Comparison of ENCODE assay signal across 16 cellular contexts in the genomic region with DNA sequence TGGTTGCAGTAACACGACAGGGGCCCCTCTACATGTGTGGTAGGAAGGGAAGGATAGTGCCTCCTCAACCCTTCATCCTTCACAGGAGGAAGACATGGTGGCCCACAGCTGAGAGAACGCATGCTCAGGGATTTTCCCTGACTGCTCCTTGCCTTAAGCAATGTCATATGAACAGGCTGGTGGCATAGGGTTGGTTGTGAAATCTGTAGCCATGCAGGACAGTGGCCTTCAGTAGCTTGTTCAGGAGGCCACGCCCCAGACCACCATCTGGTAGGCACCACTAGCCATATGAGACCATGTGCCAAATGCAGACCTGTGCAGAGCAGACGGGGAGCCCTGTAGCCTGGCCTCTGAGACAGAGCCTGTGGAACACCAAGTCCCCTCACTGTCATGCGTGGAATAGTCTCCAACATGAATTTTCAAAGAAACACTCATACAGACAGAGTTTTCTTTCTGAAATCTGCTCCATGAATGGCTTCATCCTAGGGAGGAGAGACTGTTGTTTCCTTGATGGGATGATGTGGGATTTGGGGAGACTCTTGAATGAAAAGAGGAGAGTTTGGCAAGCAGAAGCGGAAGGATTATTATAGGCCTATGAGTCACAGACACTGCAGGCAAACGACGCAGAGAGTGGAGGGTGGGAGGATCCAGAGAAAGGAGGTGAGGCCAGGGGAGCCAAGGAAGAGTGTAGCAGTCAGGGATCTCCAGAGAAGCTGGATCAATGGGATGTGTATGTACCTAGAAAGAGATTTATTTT.
A peak's percentile ranks its signal among the peaks of the same experiment; 100 is the strongest.
DNase-seq lines count a peak whose midpoint lies in the region; ATAC-seq, FAIRE-seq and TF ChIP-seq lines count a peak whose summit lies in the region.
"Had no signal": no experiment of that assay in that cellular context is flagged by ENCODE, and none has a peak within 500 bp of the region (broad histone marks: within the 10 kb centered on the region; RNA-seq: fewer than 3 reads in every experiment).

No MANE protein-coding gene starts in this region.

- FAIRE-seq in RCC 7860 (lab: Jason Lieb, UNC) = no peak

- DNase-seq in activated naive CD4-positive, alpha-beta T cell treated with anti-CD3 and anti-CD28 coated beads, Interleukin-2, amount 50 U/mL, for 72 hours (ENCODE audit: low spot score in 2 of 2) = no peak
- DNase-seq in RCC 7860 (ENCODE audit: low spot score) (peak; percentile 20), fibroblast of peridontal ligament (ENCODE audit: extremely low read depth) (peak; percentile 67), transverse colon (no peak), spleen (no peak), SHP77 treated with DMSO at 0.1 percent for 48 hours (lab: John Stamatoyannopoulos, UW) (no peak)
- no peak for DNase-seq in activated CD4-positive, alpha-beta T cell treated with anti-CD3 and anti-CD28 coated beads, Interleukin-2, amount 50 U/mL, for 48 hours
- DNase-seq: activated T-cell treated with anti-CD3 and anti-CD28 coated beads, Interleukin-2, amount 50 U/mL, for 1 hour; GF-D8; H7; MM.1S; T1000 had no signal

- H3K27me3 ChIP-seq in transverse colon (no peaks in the 10 kb centered on the region), spleen (replicated peaks in 1 of 7) (no peaks in the 10 kb centered on the region)
- H3K27me3 ChIP-seq: upper lobe of left lung had no signal

- no peak for TF ChIP-seq POLR2A in transverse colon (IDR thresholded peaks at IDR 0.05)
- TF ChIP-seq POLR2A in spleen (IDR thresholded peaks at IDR 0.05) = no peak

- peak overlapping the region; percentile 52 for H3K27ac Mint-ChIP-seq in activated naive CD4-positive, alpha-beta T cell treated with anti-CD3 and anti-CD28 coated beads, Interleukin-2, amount 50 U/mL, for 24 hours
- peak overlapping the region in 1 of 2 donors; percentile 13 for H3K27ac Mint-ChIP-seq in activated naive CD4-positive, alpha-beta T cell treated with anti-CD3 and anti-CD28 coated beads, Interleukin-2, amount 50 U/mL, for 72 hours

- H3K4me3 ChIP-seq in transverse colon (no peak overlapping the region), spleen (no peak overlapping the region)
- H3K4me3 ChIP-seq: lung, upper lobe of left lung had no signal

- peak overlapping the region in 3 of 4 donors; percentile 7 to 18 (median 12) for H3K27ac ChIP-seq in transverse colon
- H3K27ac ChIP-seq in spleen = no peak overlapping the region
- H3K27ac ChIP-seq: upper lobe of left lung had no signal

- no peak for TF ChIP-seq CTCF in transverse colon (IDR thresholded peaks at IDR 0.05)
- no peak for TF ChIP-seq CTCF in spleen (IDR thresholded peaks at IDR 0.05 in 8 of 11, conservative IDR thresholded peaks at IDR 0.05 in 3 of 11)

- in situ Hi-C loops in transverse colon (cut with MboI; ENCODE audit: low pct_ligation_motif_present in 1 of 4, low pct_unique_long_range_greater_than_20kb in 1 of 4, low sequenced_read_pairs in 3 of 4) = loop anchor here in 1 of 4 donors (25.0 kb wide), 1 partner anchor 135 kb away; no protein-coding TSS in a partner anchor

- H3K9me3 ChIP-seq in transverse colon = no peaks in the 10 kb centered on the region
- H3K9me3 ChIP-seq in spleen = no peaks in the 10 kb centered on the region
- H3K9me3 ChIP-seq: upper lobe of left lung had no signal

- no peaks in the 10 kb centered on the region for H3K36me3 ChIP-seq in transverse colon
- no peaks in the 10 kb centered on the region for H3K36me3 ChIP-seq in spleen
- H3K36me3 ChIP-seq: upper lobe of left lung had no signal

- intact Hi-C loops in transverse colon (cut with DNase I; ENCODE audit: low total_unique reads) = no loop called here
- intact Hi-C loops in spleen (cut with DNase I; ENCODE audit: low total_unique reads) = no loop called here

- peaks cover 0 to 14% (median 7%) of the 10 kb centered on the region in 4 donors for H3K4me1 ChIP-seq in transverse colon
- H3K4me1 ChIP-seq in spleen = peaks cover 0 to 7% (median 0%) of the 10 kb centered on the region in 6 donors
- H3K4me1 ChIP-seq: upper lobe of left lung had no signal

- ATAC-seq in activated naive CD4-positive, alpha-beta T cell treated with anti-CD3 and anti-CD28 coated beads, Interleukin-2, amount 50 U/mL, for 72 hours = no peak

- no peak for TF ChIP-seq EP300 in transverse colon (IDR thresholded peaks at IDR 0.05; ENCODE audit: low read depth)

- H3K36me3 Mint-ChIP-seq in activated naive CD4-positive, alpha-beta T cell treated with anti-CD3 and anti-CD28 coated beads, Interleukin-2, amount 50 U/mL, for 24 hours = no peaks in the 10 kb centered on the region
- peaks cover 0 to 10% of the 10 kb centered on the region in 2 donors for H3K36me3 Mint-ChIP-seq in activated naive CD4-positive, alpha-beta T cell treated with anti-CD3 and anti-CD28 coated beads, Interleukin-2, amount 50 U/mL, for 72 hours

- 26 to 78% methylated on average over 5 to 8 of the region's 8 CpGs for WGBS in transverse colon (ENCODE audit: low coverage in 1 of 2), 2 donors
- 79 to 86% (median 83%) methylated on average over 7 to 8 of the region's 8 CpGs for WGBS in spleen, 5 donors

- peaks cover 53% of the 10 kb centered on the region for H3K4me1 Mint-ChIP-seq in activated naive CD4-positive, alpha-beta T cell treated with anti-CD3 and anti-CD28 coated beads, Interleukin-2, amount 50 U/mL, for 24 hours
- H3K4me1 Mint-ChIP-seq: central memory CD8-positive, alpha-beta T cell had no signal

- H3K4me3 Mint-ChIP-seq in activated naive CD4-positive, alpha-beta T cell treated with anti-CD3 and anti-CD28 coated beads, Interleukin-2, amount 50 U/mL, for 24 hours = no peak overlapping the region
- H3K4me3 Mint-ChIP-seq: central memory CD8-positive, alpha-beta T cell had no signal

- no peaks in the 10 kb centered on the region for H3K27me3 Mint-ChIP-seq in activated naive CD4-positive, alpha-beta T cell treated with anti-CD3 and anti-CD28 coated beads, Interleukin-2, amount 50 U/mL, for 24 hours
- H3K27me3 Mint-ChIP-seq: central memory CD8-positive, alpha-beta T cell had no signal

- no peaks in the 10 kb centered on the region for H3K9me3 Mint-ChIP-seq in activated naive CD4-positive, alpha-beta T cell treated with anti-CD3 and anti-CD28 coated beads, Interleukin-2, amount 50 U/mL, for 24 hours
- H3K9me3 Mint-ChIP-seq in activated naive CD4-positive, alpha-beta T cell treated with anti-CD3 and anti-CD28 coated beads, Interleukin-2, amount 50 U/mL, for 72 hours = peaks cover 8 to 9% of the 10 kb centered on the region in 2 donors
- H3K9me3 Mint-ChIP-seq: central memory CD8-positive, alpha-beta T cell had no signal

Comparison
In these comparisons a context has a peak if more than half of its experiments do, and no peak if none do; other contexts are left out.
1. DNase-seq: peak in RCC 7860 (single experiment) and fibroblast of peridontal ligament (single experiment); none in activated naive CD4-positive, alpha-beta T cell treated with anti-CD3 and anti-CD28 coated beads, Interleukin-2, amount 50 U/mL, for 72 hours (0 of 2), transverse colon (single experiment), spleen (single experiment), SHP77 treated with DMSO at 0.1 percent for 48 hours (single experiment) and activated CD4-positive, alpha-beta T cell treated with anti-CD3 and anti-CD28 coated beads, Interleukin-2, amount 50 U/mL, for 48 hours (0 of 2).
2. H3K27ac ChIP-seq: peak in transverse colon (3 of 4); none in spleen (0 of 8).